ENCODE assay signal across 8 cellular contexts in genomic region chr5:141508808-141509611, GRCh38. TPM values are rescaled to one million over a fixed set of nuclear protein-coding genes. Genes with fewer than 3 reads are reported as not detected.
DNase-seq lines count a peak whose midpoint lies in the region; ATAC-seq and TF ChIP-seq lines count a peak whose summit lies in the region.

No MANE protein-coding gene starts in this region.

- ATAC-seq in HG03432 (IDR thresholded peaks at IDR 0.05; ENCODE audit: unreplicated experiment) = peak; percentile 19
- ATAC-seq in GM18907 (IDR thresholded peaks at IDR 0.05; ENCODE audit: unreplicated experiment) = no peak
- no peak for ATAC-seq in HG03342 (IDR thresholded peaks at IDR 0.05; ENCODE audit: unreplicated experiment)

- H3K4me1 ChIP-seq in BE2C (peaks cover 26% of the 10 kb centered on the region), SK-N-SH (ENCODE audit: control insufficient read depth in 1 of 2, insufficient read depth in 2 of 2, low read depth in 1 of 2, low read length in 1 of 2) (peaks cover 54 to 55% of the 10 kb centered on the region in 2 experiments), ovary (ENCODE audit: insufficient read depth) (peaks cover 13% of the 10 kb centered on the region)

- H2AFZ ChIP-seq in SK-N-SH (ENCODE audit: low read depth) = peak overlapping the region; percentile 10; the same call in 1 of the 2 replicates

- H3K9me2 ChIP-seq in SK-N-SH = no peaks in the 10 kb centered on the region

- H3K79me2 ChIP-seq in SK-N-SH (ENCODE audit: insufficient read depth) = peaks cover 16% of the 10 kb centered on the region

- WGBS in SK-N-SH (ENCODE audit: low lambda C conversion rate) = 26% methylated on average over 22 of the region's 23 CpGs
- WGBS in ovary, 3 donors = 8 to 11% (median 9%) methylated on average over 23 of the region's 23 CpGs

- peak; percentile 39 to 77; a peak in 1 of 4 replicates for TF ChIP-seq EP300 in SK-N-SH (IDR thresholded peaks at IDR 0.05; ENCODE audit: borderline replicate concordance in 1 of 2, low read depth in 1 of 2, low read length in 1 of 2)
- no peak for TF ChIP-seq EP300 in ovary (IDR thresholded peaks at IDR 0.05)

- CTCF ChIA-PET in SK-N-SH (lab: Yijun Ruan, JAX) = interaction anchor here (0.8 to 8.5 kb wide), 11 partner anchors 9 to 126 kb away, joined by 3 to 75 read pairs (median 7); partner anchors contain the start of genes PCDHGA7, PCDHGB7, PCDHGC3 and PCDHGC4

- H3F3A ChIP-seq in SK-N-SH (replicated peaks; ENCODE audit: insufficient read depth) = peaks cover 60% of the 10 kb centered on the region

- H3K4me3 ChIP-seq in BE2C (ENCODE audit: low read depth, low read length) (peak overlapping the region; percentile 42), SK-N-SH (ENCODE audit: low read depth in 2 of 2, low read length in 1 of 2) (peak overlapping the region; percentile 24 to 57), ovary (peak overlapping the region; percentile 17)

- H3K36me3 ChIP-seq in BE2C (peaks cover 48% of the 10 kb centered on the region), SK-N-SH (replicated peaks in 1 of 2; ENCODE audit: control insufficient read depth in 1 of 2, insufficient read depth in 2 of 2, low read length in 1 of 2) (peaks cover 28 to 54% of the 10 kb centered on the region in 2 experiments), ovary (no peaks in the 10 kb centered on the region)

- H3K4me2 ChIP-seq in SK-N-SH = peak overlapping the region; percentile 82

- DNase-seq in BE2C (peak; percentile 86), SK-N-SH (peak; percentile 90), fibroblast of the conjunctiva (ENCODE audit: low read depth) (peak; percentile 88), ovary (peak; percentile 72 to 85 (median 74)), NOMO-1 (lab: John Stamatoyannopoulos, UW; ENCODE audit: unreplicated experiment in 2 of 2) (no peak)

- TF ChIP-seq POLR2A in ovary (IDR thresholded peaks at IDR 0.05) = peak; percentile 70

- peak overlapping the region; percentile 84 for H3K9ac ChIP-seq in SK-N-SH

- no peak for TF ChIP-seq RAD21 in SK-N-SH (IDR thresholded peaks at IDR 0.05; ENCODE audit: low read length)

- H3K27me3 ChIP-seq in BE2C (no peaks in the 10 kb centered on the region), SK-N-SH (ENCODE audit: insufficient read depth) (no peaks in the 10 kb centered on the region), ovary (no peaks in the 10 kb centered on the region)

- TF ChIP-seq CTCF in BE2C (IDR thresholded peaks at IDR 0.05; ENCODE audit: low read depth, low read length) (no peak), SK-N-SH (IDR thresholded peaks at IDR 0.05) (no peak), ovary (IDR thresholded peaks at IDR 0.05) (no peak)

- no peaks in the 10 kb centered on the region for H3K9me3 ChIP-seq in BE2C
- no peaks in the 10 kb centered on the region for H3K9me3 ChIP-seq in SK-N-SH
- no peaks in the 10 kb centered on the region for H3K9me3 ChIP-seq in ovary

- POLR2A ChIA-PET in SK-N-SH (lab: Yijun Ruan, JAX) = interaction anchor here (0.9 to 2.5 kb wide), 3 partner anchors 9 to 24 kb away, joined by 3 to 13 read pairs (median 3); partner anchors contain the start of gene PCDHGC4

- intact Hi-C loops in ovary (cut with DNase I) = no loop called here

- no peaks in the 10 kb centered on the region for H4K20me1 ChIP-seq in SK-N-SH (ENCODE audit: insufficient read depth)

- H3K27ac ChIP-seq in SK-N-SH (ENCODE audit: low read depth in 2 of 2, low read length in 1 of 2) (peak overlapping the region; percentile 98 to 99), ovary (peak overlapping the region; percentile 48 to 88)

TF ChIP-seq in SK-N-SH, 30 proteins besides CTCF, POLR2A, EP300 and RAD21 (continues in another document):
- TF ChIP-seq EZH2phosphoT487 (IDR thresholded peaks at IDR 0.05; ENCODE audit: borderline replicate concordance, low read depth) (no peak), NFIC (IDR thresholded peaks at IDR 0.05; ENCODE audit: borderline replicate concordance) (peak; percentile 67; the same call in 1 of the 2 replicates), RXRA (IDR thresholded peaks at IDR 0.05; ENCODE audit: borderline replicate concordance, low read depth) (peak; percentile 51; the same call in 1 of the 2 replicates), USF1 (IDR thresholded peaks at IDR 0.05; ENCODE audit: borderline replicate concordance, low read depth) (no peak), PBX3 (IDR thresholded peaks at IDR 0.05) (peak; percentile 39), FOXM1 (IDR thresholded peaks at IDR 0.05; ENCODE audit: low read depth) (no peak), IRF3 (IDR thresholded peaks at IDR 0.05; ENCODE audit: low read depth, low read length) (no peak), ELF1 (IDR thresholded peaks at IDR 0.05) (0 out of 2 replicates have a peak, but pooled peaks have one; percentile 6), TEAD4 (IDR thresholded peaks at IDR 0.05; ENCODE audit: borderline replicate concordance, insufficient read depth) (peak; percentile 13; the same call in 1 of the 2 replicates), SIN3A (IDR thresholded peaks at IDR 0.05; ENCODE audit: borderline replicate concordance, low read depth, low read length) (no peak), TAF1 (IDR thresholded peaks at IDR 0.05; ENCODE audit: borderline replicate concordance, low read depth, low read length) (0 out of 2 replicates have a peak, but pooled peaks have one; percentile 25), MEF2A (IDR thresholded peaks at IDR 0.05; ENCODE audit: borderline replicate concordance, low read depth) (0 out of 2 replicates have a peak, but pooled peaks have one; percentile 35), FOXJ3 (CRISPR knock-in tag; IDR thresholded peaks at IDR 0.05) (no peak), FOSL2 (IDR thresholded peaks at IDR 0.05; ENCODE audit: borderline replicate concordance, low read depth) (peak; percentile 76; the same call in 1 of the 2 replicates), JUND (IDR thresholded peaks at IDR 0.05) (peak; percentile 69)

RNA-seq across cellular contexts. Expression of gene PCDHGC5, which starts 20.1 kb away (rescaled TPM):
- 12.3 TPM for polyA plus RNA-seq in BE2C (2012; ENCODE audit: insufficient read depth, insufficient read length, low read depth)
- polyA plus RNA-seq in SK-N-SH (2012; rRNA removed) (1.9 and 2.0 TPM in 2 replicates), ovary (under 1 TPM; 0.19 to 0.48 TPM)
- 0.99 and 1.3 TPM in 2 replicates for polyA plus RNA-seq in SK-N-SH (2012; cell fraction: cytosol; rRNA removed)
- 7.5 and 8.1 TPM in 2 replicates for polyA plus RNA-seq in SK-N-SH (2012; cell fraction: nucleus; rRNA removed)
- total RNA-seq in ovary = 1 to 10 TPM; 1.4 to 3.5 (median 2.0) TPM

RNA-seq across cellular contexts. Expression of gene PCDHGC4, which starts 24.2 kb away (rescaled TPM):
- polyA plus RNA-seq in BE2C (2012; ENCODE audit: insufficient read depth, insufficient read length, low read depth) = 8.0 TPM
- polyA plus RNA-seq in SK-N-SH (2012; rRNA removed) (0.53 and 0.78 TPM in 2 replicates), ovary (under 1 TPM; 0.22 to 0.32 TPM)
- polyA plus RNA-seq in SK-N-SH (2012; cell fraction: cytosol; rRNA removed) = 0.27 and 0.50 TPM in 2 replicates
- polyA plus RNA-seq in SK-N-SH (2012; cell fraction: nucleus; rRNA removed) = 2.4 and 2.6 TPM in 2 replicates
- total RNA-seq in ovary = 1 to 10 TPM; 1.0 to 4.5 (median 2.4) TPM

RNA-seq across cellular contexts. Expression of gene PCDHGC3, which starts 33.2 kb away (rescaled TPM):
- polyA plus RNA-seq in BE2C (2012; ENCODE audit: insufficient read depth, insufficient read length, low read depth) = 140 TPM
- polyA plus RNA-seq in SK-N-SH (2012; rRNA removed) (55.8 and 97.0 TPM in 2 replicates), ovary (10 to 100 TPM; 63.1 to 92.9 TPM)
- 63.1 and 99.3 TPM in 2 replicates for polyA plus RNA-seq in SK-N-SH (2012; cell fraction: cytosol; rRNA removed)
- 87.3 and 94.5 TPM in 2 replicates for polyA plus RNA-seq in SK-N-SH (2012; cell fraction: nucleus; rRNA removed)
- 10 to 100 TPM; 19.6 to 85.3 (median 67.7) TPM for total RNA-seq in ovary

Comparison
In these comparisons a context has a peak if more than half of its experiments do, and no peak if none do; other contexts are left out.
1. DNase-seq: peak in BE2C (single experiment), SK-N-SH (single experiment), fibroblast of the conjunctiva (single experiment) and ovary (5 of 5); none in NOMO-1 (0 of 2).
2. Peak in every context shown above with its lines, with median percentiles within 50 percentile points of each other: H3K4me3 ChIP-seq.